10 cellular contexts compared by ENCODE assay signal in the genomic region with DNA sequence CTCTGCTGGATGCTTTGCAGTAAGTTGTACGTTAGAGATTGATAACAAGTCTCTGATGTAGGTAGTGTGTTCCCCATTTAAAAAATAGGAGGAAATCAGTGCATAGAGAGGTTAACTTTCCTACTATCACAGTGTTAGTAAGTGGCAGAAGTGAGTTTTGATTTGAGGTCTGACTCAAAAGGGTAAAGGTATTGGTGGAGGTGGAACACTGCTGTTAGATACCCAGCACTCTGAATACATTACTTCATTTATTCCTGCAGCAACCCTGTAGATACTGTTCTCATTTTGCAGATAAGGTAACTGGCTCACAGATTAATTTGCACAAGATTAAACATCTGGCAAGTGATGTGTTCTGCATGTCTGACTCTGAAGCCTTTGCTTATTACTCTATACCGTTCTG. TPM values are rescaled to one million over a fixed set of nuclear protein-coding genes. Genes with fewer than 3 reads are reported as not detected.
A peak's percentile ranks its signal among the peaks of the same experiment; 100 is the strongest.
DNase-seq lines count a peak whose midpoint lies in the region; ATAC-seq and TF ChIP-seq lines count a peak whose summit lies in the region.
"Had no signal": no experiment of that assay in that cellular context is flagged by ENCODE, and none has a peak within 500 bp of the region (broad histone marks: within the 10 kb centered on the region; RNA-seq: fewer than 3 reads in every experiment).

No MANE protein-coding gene starts in this region.

- peaks cover 20% of the 10 kb centered on the region for H3K4me1 ChIP-seq in A673 (ENCODE audit: insufficient read depth, low read length, poor library complexity, severe bottlenecking)
- H3K4me1 ChIP-seq in GM23338 (ENCODE audit: insufficient read depth), result peaks cover 23% of the 10 kb centered on the region; the same call in 1 of the 2 replicates
- peaks cover 11% of the 10 kb centered on the region for H3K4me1 ChIP-seq in mesodermal cell (ENCODE audit: control insufficient read depth, insufficient read depth, low read length, poor library complexity, severe bottlenecking)

- peak overlapping the region; percentile 99 for H3K4me3 Mint-ChIP-seq in GM23338
- H3K4me3 Mint-ChIP-seq in brain, result peak overlapping the region; percentile 91 to 100 (median 97)
- no peak overlapping the region for H3K4me3 Mint-ChIP-seq in activated T-helper 1 cell treated with anti-CD3 and anti-CD28 coated beads, Interleukin-12 subunit alpha, Interleukin-12 subunit beta, Interleukin-2, Interleukin-4 antibody, amounts not matched to agents 30 ng/mL and 10 ng/mL and 1 ng/mL, durations not matched to agents 14 hours and 24 hours and 36 hours

- H3K9me2 ChIP-seq in GM23338 (ENCODE audit: insufficient read depth), result no peaks in the 10 kb centered on the region

- peaks cover 5% of the 10 kb centered on the region for H3K27me3 Mint-ChIP-seq in GM23338 (ENCODE audit: insufficient read depth, low read depth, poor library complexity)
- peaks cover 12% of the 10 kb centered on the region for H3K27me3 Mint-ChIP-seq in brain
- H3K27me3 Mint-ChIP-seq in activated T-helper 1 cell treated with anti-CD3 and anti-CD28 coated beads, Interleukin-12 subunit alpha, Interleukin-12 subunit beta, Interleukin-2, Interleukin-4 antibody, amounts not matched to agents 30 ng/mL and 10 ng/mL and 1 ng/mL, durations not matched to agents 14 hours and 24 hours and 36 hours (ENCODE audit: insufficient read depth), result peaks cover 37% of the 10 kb centered on the region

- DNase-seq in A673 (ENCODE audit: low spot score) (no peak), GM23338 (ENCODE audit: low spot score) (no peak), NCI-H2171 (lab: John Stamatoyannopoulos, UW) (no peak), SW480 (ENCODE audit: low spot score) (no peak)
- no peak for DNase-seq in stimulated activated naive CD4-positive, alpha-beta T cell treated with Interleukin-2 at 50 U/mL for 16 hours (lab: John Stamatoyannopoulos, UW)
- no peak for DNase-seq in activated T-helper 1 cell treated with anti-CD3 and anti-CD28 coated beads, Interleukin-12 subunit alpha, Interleukin-12 subunit beta, Interleukin-2, Interleukin-4 antibody, amounts not matched to agents 30 ng/mL and 10 ng/mL and 1 ng/mL, durations not matched to agents 14 hours and 24 hours and 36 hours (ENCODE audit: low spot score)
- DNase-seq: spleen had no signal

- POLR2A ChIA-PET in A673 (lab: Charles Lee; ENCODE audit: low non-redundant PET), result no interaction called here

- no peaks in the 10 kb centered on the region for H3K36me3 ChIP-seq in A673 (ENCODE audit: insufficient read depth, low read length, poor library complexity, severe bottlenecking)
- H3K36me3 ChIP-seq in GM23338 (ENCODE audit: insufficient read depth), result no peaks in the 10 kb centered on the region
- peaks cover 32% of the 10 kb centered on the region for H3K36me3 ChIP-seq in mesodermal cell (ENCODE audit: control insufficient read depth, insufficient read depth, low read length)
- H3K36me3 ChIP-seq: spleen had no signal

- H3K79me2 ChIP-seq in GM23338 (replicated peaks; ENCODE audit: insufficient read depth), result peaks cover 71% of the 10 kb centered on the region

- WGBS in mesodermal cell (ENCODE audit: insufficient coverage in 2 of 2), 2 experiments, result 67 to 75% methylated on average over 1 of the region's 2 CpGs

- BruUV-seq in A673 (replicated peaks; lab: Mats Ljungman, UMichigan), result no TSS peak

- H3K36me3 Mint-ChIP-seq in GM23338 (ENCODE audit: low read depth) (peaks cover 4% of the 10 kb centered on the region; the same call in 1 of the 3 replicates), brain (peaks cover 36% of the 10 kb centered on the region)
- no peaks in the 10 kb centered on the region for H3K36me3 Mint-ChIP-seq in activated T-helper 1 cell treated with anti-CD3 and anti-CD28 coated beads, Interleukin-12 subunit alpha, Interleukin-12 subunit beta, Interleukin-2, Interleukin-4 antibody, amounts not matched to agents 30 ng/mL and 10 ng/mL and 1 ng/mL, durations not matched to agents 14 hours and 24 hours and 36 hours (ENCODE audit: low read depth)

- peaks cover 19% of the 10 kb centered on the region for H4K20me1 ChIP-seq in GM23338 (replicated peaks; ENCODE audit: insufficient read depth)

- TF ChIP-seq CTCF in A673 (conservative IDR thresholded peaks at IDR 0.05; ENCODE audit: low read depth, low read length), result no peak
- TF ChIP-seq CTCF in GM23338 (conservative IDR thresholded peaks at IDR 0.05; ENCODE audit: low read depth in 2 of 2), result no peak
- TF ChIP-seq CTCF in brain (conservative IDR thresholded peaks at IDR 0.05), result no peak

- H3K4me2 ChIP-seq in GM23338, result peak overlapping the region; percentile 99

- peak overlapping the region; percentile 89 for H3K4me3 ChIP-seq in A673 (ENCODE audit: low read depth, low read length, poor library complexity, severe bottlenecking)
- peak overlapping the region; percentile 98 for H3K4me3 ChIP-seq in GM23338
- H3K4me3 ChIP-seq in mesodermal cell (ENCODE audit: extremely low read depth, insufficient read depth, low read length, poor library complexity, severe bottlenecking), result peak overlapping the region; percentile 86

- H3K27ac Mint-ChIP-seq in GM23338 (no peak overlapping the region), brain (peak overlapping the region; percentile 13 to 100 (median 74))
- H3K27ac Mint-ChIP-seq in activated T-helper 1 cell treated with anti-CD3 and anti-CD28 coated beads, Interleukin-12 subunit alpha, Interleukin-12 subunit beta, Interleukin-2, Interleukin-4 antibody, amounts not matched to agents 30 ng/mL and 10 ng/mL and 1 ng/mL, durations not matched to agents 14 hours and 24 hours and 36 hours, result no peak overlapping the region
- H3K27ac Mint-ChIP-seq: IgD-negative memory B cell had no signal

- H3K9me3 Mint-ChIP-seq in GM23338, result no peaks in the 10 kb centered on the region; the same call in 2 of the 3 replicates
- peaks cover 0 to 6% (median 4%) of the 10 kb centered on the region in 5 experiments for H3K9me3 Mint-ChIP-seq in brain
- H3K9me3 Mint-ChIP-seq in activated T-helper 1 cell treated with anti-CD3 and anti-CD28 coated beads, Interleukin-12 subunit alpha, Interleukin-12 subunit beta, Interleukin-2, Interleukin-4 antibody, amounts not matched to agents 30 ng/mL and 10 ng/mL and 1 ng/mL, durations not matched to agents 14 hours and 24 hours and 36 hours, result no peaks in the 10 kb centered on the region
- H3K9me3 Mint-ChIP-seq: IgD-negative memory B cell had no signal

- H3K9me3 ChIP-seq in A673 (ENCODE audit: low read depth, low read length, poor library complexity, severe bottlenecking), result no peaks in the 10 kb centered on the region
- H3K9me3 ChIP-seq in mesodermal cell (ENCODE audit: control insufficient read depth, low read length), result no peaks in the 10 kb centered on the region
- H3K9me3 ChIP-seq: spleen had no signal

- H3K27ac ChIP-seq in A673 (ENCODE audit: low read depth, low read length, poor library complexity, severe bottlenecking), result no peak overlapping the region
- no peak overlapping the region for H3K27ac ChIP-seq in GM23338 (ENCODE audit: low read depth)
- no peak overlapping the region for H3K27ac ChIP-seq in mesodermal cell (ENCODE audit: low read depth, low read length, severe bottlenecking)
- H3K27ac ChIP-seq: spleen had no signal

- H3K4me1 Mint-ChIP-seq in GM23338 (peaks cover 33% of the 10 kb centered on the region; the same call in 2 of the 3 replicates), brain (peaks cover 63% of the 10 kb centered on the region)
- peaks cover 31% of the 10 kb centered on the region for H3K4me1 Mint-ChIP-seq in activated T-helper 1 cell treated with anti-CD3 and anti-CD28 coated beads, Interleukin-12 subunit alpha, Interleukin-12 subunit beta, Interleukin-2, Interleukin-4 antibody, amounts not matched to agents 30 ng/mL and 10 ng/mL and 1 ng/mL, durations not matched to agents 14 hours and 24 hours and 36 hours (ENCODE audit: low read depth)

- H3K27me3 ChIP-seq in A673 (replicated peaks; ENCODE audit: insufficient read depth, low read depth, low read length, poor library complexity) (no peaks in the 10 kb centered on the region), GM23338 (ENCODE audit: insufficient read depth) (peaks cover 12% of the 10 kb centered on the region; the same call in 1 of the 2 replicates)

- no peak for ATAC-seq in GM23338

- H3F3A ChIP-seq in GM23338 (replicated peaks; ENCODE audit: low read depth), result no peaks in the 10 kb centered on the region

- CTCF ChIA-PET in A673 (lab: Charles Lee), result no interaction called here

- no peak overlapping the region for H2AFZ ChIP-seq in GM23338

- intact Hi-C loops in A673 (cut with micrococcal nuclease; ENCODE audit: unreplicated experiment), result loop anchor here (2.0 kb wide), 1 partner anchor 121 kb away; a partner anchor contains a TSS
- intact Hi-C loops in activated T-helper 1 cell treated with anti-CD3 and anti-CD28 coated beads, Interleukin-12 subunit alpha, Interleukin-12 subunit beta, Interleukin-2, Interleukin-4 antibody, amounts not matched to agents 30 ng/mL and 10 ng/mL and 1 ng/mL, durations not matched to agents 14 hours and 24 hours and 36 hours (cut with micrococcal nuclease), result loop anchor here (5.0 kb wide), 1 partner anchor 60 kb away; no protein-coding TSS in a partner anchor

TF ChIP-seq in GM23338, 12 proteins besides CTCF, POLR2A, EP300 and RAD21 (continues in another document):
- TF ChIP-seq CREB1 (CRISPR knock-in tag; IDR thresholded peaks at IDR 0.05; ENCODE audit: low read depth) (no peak), ZNF331 (CRISPR knock-in tag; IDR thresholded peaks at IDR 0.05; ENCODE audit: low read depth) (no peak), NANOG (IDR thresholded peaks at IDR 0.05; ENCODE audit: borderline replicate concordance) (no peak), JUNB (IDR thresholded peaks at IDR 0.05; ENCODE audit: unreplicated experiment) (no peak)

RNA-seq across cellular contexts. Expression of a gene that starts 3.1 kb away (rescaled TPM):
- total RNA-seq in A673 (2021), result 39.4 and 39.5 TPM in 2 replicates
- total RNA-seq in GM23338 (2014; rRNA removed; shearing (Covaris generic)), result 21.3 and 39.1 TPM in 2 replicates
- 8.2 and 9.1 TPM in 2 replicates for polyA plus RNA-seq in GM23338 (2016; fragmentation: Nextera tagmentation; extraction: Ambion mirVana)
- polyA plus RNA-seq in brain (ENCODE audit: insufficient read depth, low read depth, low replicate concordance), result 10.7 TPM
- 25.3 TPM for polyA plus RNA-seq in mesodermal cell (2013, experiment 1 of 2)
- polyA plus RNA-seq in mesodermal cell (2013, experiment 2 of 2), result 28.4 TPM
- 0.83 and 1.3 TPM in 2 replicates for total RNA-seq in activated T-helper 1 cell treated with anti-CD3 and anti-CD28 coated beads, Interleukin-12 subunit alpha, Interleukin-12 subunit beta, Interleukin-2, Interleukin-4 antibody, amounts not matched to agents 30 ng/mL and 10 ng/mL and 1 ng/mL, durations not matched to agents 14 hours and 24 hours and 36 hours

Comparison
In these comparisons a context has a peak if more than half of its experiments do, and no peak if none do; other contexts are left out.
1. H3K27ac Mint-ChIP-seq: peak in brain (5 of 5); none in GM23338 (single experiment) and activated T-helper 1 cell treated with anti-CD3 and anti-CD28 coated beads, Interleukin-12 subunit alpha, Interleukin-12 subunit beta, Interleukin-2, Interleukin-4 antibody, amounts not matched to agents 30 ng/mL and 10 ng/mL and 1 ng/mL, durations not matched to agents 14 hours and 24 hours and 36 hours (single experiment).
2. Peak in every context shown above with its lines, with median percentiles within 50 percentile points of each other: H3K4me3 ChIP-seq.